Comparison of ENCODE assay signal across 8 cellular contexts in the genomic region with DNA sequence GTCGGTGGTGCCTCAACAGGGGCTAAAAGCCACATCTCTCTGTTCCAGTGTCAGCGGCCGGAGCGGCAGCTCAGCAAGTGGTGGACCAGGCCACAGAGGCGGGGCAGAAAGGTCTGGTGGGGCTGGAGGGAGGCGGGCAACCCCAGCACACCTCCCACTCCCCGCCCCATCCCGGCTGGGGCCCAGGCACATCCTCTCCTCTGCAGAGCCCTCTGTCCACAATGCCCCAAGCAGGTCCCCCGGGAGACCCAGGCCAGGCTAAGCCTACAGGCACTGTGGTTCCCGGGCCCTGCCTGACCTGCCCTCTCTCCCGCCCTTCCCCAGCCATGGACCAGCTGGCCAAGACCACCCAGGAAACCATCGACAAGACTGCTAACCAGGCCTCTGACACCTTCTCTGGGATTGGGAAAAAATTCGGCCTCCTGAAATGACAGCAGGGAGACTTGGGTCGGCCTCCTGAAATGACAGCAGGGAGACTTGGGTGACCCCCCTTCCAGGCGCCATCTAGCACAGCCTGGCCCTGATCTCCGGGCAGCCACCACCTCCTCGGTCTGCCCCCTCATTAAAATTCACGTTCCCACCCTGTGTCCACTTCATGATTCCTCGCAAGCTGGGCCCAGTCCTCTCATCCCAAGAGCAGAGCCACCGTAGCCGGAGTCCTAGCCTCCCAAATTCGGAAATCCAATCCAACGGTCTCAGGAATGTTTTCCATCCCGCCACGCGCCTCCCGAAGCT. TPM values are rescaled to one million over a fixed set of nuclear protein-coding genes. Genes with fewer than 3 reads are reported as not detected.
DNase-seq lines count a peak whose midpoint lies in the region; FAIRE-seq and TF ChIP-seq lines count a peak whose summit lies in the region.

No MANE protein-coding gene starts in this region.

- H4K20me1 ChIP-seq in BLaER1 treated with 17β-estradiol and CSF1 and Interleukin-3, amounts not matched to agents 10 nM and 100 nM = no peaks in the 10 kb centered on the region
- no peaks in the 10 kb centered on the region for H4K20me1 ChIP-seq in smooth muscle cell (ENCODE audit: low read depth)

- H3K9me3 Mint-ChIP-seq in brain = peaks cover 0 to 7% (median 0%) of the 10 kb centered on the region in 5 experiments

- H3K36me3 ChIP-seq in BLaER1 treated with 17β-estradiol and CSF1 and Interleukin-3, amounts not matched to agents 10 nM and 100 nM = no peaks in the 10 kb centered on the region
- no peaks in the 10 kb centered on the region for H3K36me3 ChIP-seq in smooth muscle cell (ENCODE audit: low read depth)

- H3K27ac Mint-ChIP-seq in brain = peak overlapping the region in 2 of 5 experiments; percentile 66 to 82

- peaks cover 13% of the 10 kb centered on the region for H3K27me3 Mint-ChIP-seq in brain

- H3K9ac ChIP-seq in BLaER1 treated with 17β-estradiol and CSF1 and Interleukin-3, amounts not matched to agents 10 nM and 100 nM = peak overlapping the region; percentile 56 to 95 (median 76)
- H3K9ac ChIP-seq in smooth muscle cell (ENCODE audit: low read depth) = peak overlapping the region; percentile 97

- peak overlapping the region; percentile 72 to 95 (median 86) for H3K4me2 ChIP-seq in BLaER1 treated with 17β-estradiol and CSF1 and Interleukin-3, amounts not matched to agents 10 nM and 100 nM
- peak overlapping the region; percentile 85 for H3K4me2 ChIP-seq in smooth muscle cell

- TF ChIP-seq CTCF in brain (conservative IDR thresholded peaks at IDR 0.05) (no peak), smooth muscle cell (IDR thresholded peaks at IDR 0.05; ENCODE audit: borderline replicate concordance, insufficient read depth, poor library complexity, severe bottlenecking) (peak; percentile 3), D721Med (IDR thresholded peaks at IDR 0.05; ENCODE audit: insufficient read depth, missing control alignments) (no peak)

- H3K4me1 Mint-ChIP-seq in brain = peaks cover 38% of the 10 kb centered on the region

- no peaks in the 10 kb centered on the region for H3K36me3 Mint-ChIP-seq in brain

- H3K4me1 ChIP-seq in BLaER1 treated with 17β-estradiol and CSF1 and Interleukin-3, amounts not matched to agents 10 nM and 100 nM = peaks cover 17 to 67% (median 37%) of the 10 kb centered on the region in 10 experiments
- H3K4me1 ChIP-seq in smooth muscle cell (ENCODE audit: low read depth) = peaks cover 30% of the 10 kb centered on the region

- H3K27me3 ChIP-seq in BLaER1 treated with 17β-estradiol and CSF1 and Interleukin-3, amounts not matched to agents 10 nM and 100 nM = peaks cover 23 to 48% (median 45%) of the 10 kb centered on the region in 11 experiments
- no peaks in the 10 kb centered on the region for H3K27me3 ChIP-seq in smooth muscle cell (ENCODE audit: low read depth)

- WGBS in smooth muscle cell (ENCODE audit: low lambda C conversion rate) = 34% methylated on average over 24 of the region's 27 CpGs

- H3K9me3 ChIP-seq in BLaER1 treated with 17β-estradiol and CSF1 and Interleukin-3, amounts not matched to agents 10 nM and 100 nM (replicated peaks in 1 of 11) = peaks cover 0 to 8% (median 0%) of the 10 kb centered on the region in 11 experiments; a peak in 2 of 22 replicates
- H3K9me3 ChIP-seq in smooth muscle cell (replicated peaks; ENCODE audit: low read depth) = no peaks in the 10 kb centered on the region

- H3K27ac ChIP-seq in BLaER1 treated with 17β-estradiol and CSF1 and Interleukin-3, amounts not matched to agents 10 nM and 100 nM = peak overlapping the region; percentile 51 to 95 (median 71)
- peak overlapping the region; percentile 95 for H3K27ac ChIP-seq in smooth muscle cell (ENCODE audit: low read depth)

- H2AFZ ChIP-seq in smooth muscle cell (ENCODE audit: low read depth) = peak overlapping the region; percentile 78

- no peak for FAIRE-seq in D721Med (lab: Jason Lieb, UNC)

- H3F3A ChIP-seq in smooth muscle cell (ENCODE audit: low read depth) = peaks cover 7% of the 10 kb centered on the region

- peak overlapping the region; percentile 36 to 81 (median 52) for H3K4me3 Mint-ChIP-seq in brain

- DNase-seq in Jurkat, Clone E6-1 (ENCODE audit: low read depth, low spot score) = no peak
- DNase-seq in iPS-NIHi11 (ENCODE audit: low spot score) (peak; percentile 62), smooth muscle cell (lab: John Stamatoyannopoulos, UW; ENCODE audit: unreplicated experiment) (no peak), D721Med (ENCODE audit: insufficient read length, low spot score) (no peak), NCI-H82 treated with DMSO at 0.1 percent for 48 hours (lab: John Stamatoyannopoulos, UW; ENCODE audit: unreplicated experiment) (no peak), cerebellum (ENCODE audit: low spot score) (no peak)

- no peaks in the 10 kb centered on the region for H3K79me2 ChIP-seq in smooth muscle cell (ENCODE audit: low read depth)

- H3K4me3 ChIP-seq in BLaER1 treated with 17β-estradiol and CSF1 and Interleukin-3, amounts not matched to agents 10 nM and 100 nM = peak overlapping the region; percentile 50 to 70 (median 59)
- peak overlapping the region; percentile 58 for H3K4me3 ChIP-seq in Jurkat, Clone E6-1 (ENCODE audit: low read length)
- peak overlapping the region; percentile 70 for H3K4me3 ChIP-seq in smooth muscle cell

RNA-seq across cellular contexts. Expression of gene ADIRF, which starts 2.0 kb away (rescaled TPM):
- polyA plus RNA-seq in Jurkat, Clone E6-1 (2012; ENCODE audit: insufficient read depth, insufficient read length) = not detected
- 84.5 TPM for polyA plus RNA-seq in brain (ENCODE audit: insufficient read depth, low read depth, low replicate concordance)
- 0.99 TPM in 1 of 2 replicates, not detected in the other for total RNA-seq in smooth muscle cell
- polyA plus RNA-seq in smooth muscle cell = not detected in 2 replicates
- 3.2 TPM for total RNA-seq in cerebellum

RNA-seq across cellular contexts. Expression of gene SNCG, which starts 11.9 kb away (rescaled TPM):
- not detected for polyA plus RNA-seq in Jurkat, Clone E6-1 (2012; ENCODE audit: insufficient read depth, insufficient read length)
- polyA plus RNA-seq in brain (ENCODE audit: insufficient read depth, low read depth, low replicate concordance) (154 TPM), smooth muscle cell (2.3 and 4.1 TPM in 2 replicates)
- total RNA-seq in smooth muscle cell (2.6 and 6.7 TPM in 2 replicates), cerebellum (8.9 TPM)

RNA-seq across cellular contexts. Expression of gene MMRN2, which starts 12.9 kb away (rescaled TPM):
- not detected for polyA plus RNA-seq in Jurkat, Clone E6-1 (2012; ENCODE audit: insufficient read depth, insufficient read length)
- polyA plus RNA-seq in brain (ENCODE audit: insufficient read depth, low read depth, low replicate concordance) (11.5 TPM), smooth muscle cell (0.16 and 0.35 TPM in 2 replicates)
- total RNA-seq in smooth muscle cell (0.09 and 0.90 TPM in 2 replicates), cerebellum (5.2 TPM)

RNA-seq across cellular contexts. Expression of gene FAM25A, which starts 49.8 kb away (rescaled TPM):
- polyA plus RNA-seq in Jurkat, Clone E6-1 (2012; ENCODE audit: insufficient read depth, insufficient read length) = not detected
- polyA plus RNA-seq in brain (ENCODE audit: insufficient read depth, low read depth, low replicate concordance) (not detected), smooth muscle cell (not detected in 2 replicates)
- total RNA-seq in smooth muscle cell (7.0 TPM in 1 of 2 replicates, not detected in the other), cerebellum (not detected)
